ENCODE assay signal across 17 cellular contexts in genomic region chr16:10356870-10357842, GRCh38.
"Had no signal": no experiment of that assay in that cellular context is flagged by ENCODE, and none has a peak within 500 bp of the region (broad histone marks: within the 10 kb centered on the region; RNA-seq: fewer than 3 reads in every experiment).

No MANE protein-coding gene starts in this region.

- H3K79me2 ChIP-seq: parathyroid adenoma had no signal

- H3K36me3 ChIP-seq: cardiac muscle cell, esophagus muscularis mucosa, heart right ventricle, neutrophil, sigmoid colon, spleen had no signal

- H3K4me3 ChIP-seq: cardiac muscle cell, esophagus muscularis mucosa, heart right ventricle, sigmoid colon, spleen had no signal

- H3K4me1 ChIP-seq: esophagus muscularis mucosa, heart right ventricle, parathyroid adenoma, sigmoid colon had no signal

- H3K9ac ChIP-seq: parathyroid adenoma had no signal

- H3K27me3 ChIP-seq: cardiac muscle cell, heart right ventricle, neutrophil, sigmoid colon, spleen had no signal

- ATAC-seq: activated CD4-positive, alpha-beta T cell treated with anti-CD3 and anti-CD28 coated beads for 36 hours; heart right ventricle; naive thymus-derived CD8-positive, alpha-beta T cell; stimulated activated naive B cell treated with anti-CD40 and anti-IgM and Interleukin-4, amounts not matched to agents 10 μg/mL and 1 μg/mL and 100 μg/mL, for 72 hours; WTC11 had no signal

- DNase-seq: activated CD4-positive, alpha-beta memory T cell treated with anti-CD3 and anti-CD28 coated beads for 36 hours; activated CD4-positive, alpha-beta T cell treated with anti-CD3 and anti-CD28 coated beads for 36 hours; activated naive CD8-positive, alpha-beta T cell treated with anti-CD3 and anti-CD28 coated beads for 36 hours; activated T-cell treated with anti-CD3 and anti-CD28 coated beads for 4 hours; amniotic stem cell; effector CD8-positive, alpha-beta T cell; heart right ventricle; mesenchymal stem cell; naive thymus-derived CD8-positive, alpha-beta T cell; sigmoid colon; spleen; stimulated activated naive B cell treated with anti-CD40 and anti-IgM and Interleukin-4, amounts not matched to agents 10 μg/mL and 1 μg/mL and 100 μg/mL, for 72 hours had no signal

- H3K27ac ChIP-seq: cardiac muscle cell, esophagus muscularis mucosa, heart right ventricle, neutrophil, parathyroid adenoma, sigmoid colon, spleen had no signal

- H2AFZ ChIP-seq: parathyroid adenoma had no signal

- H3K9me3 ChIP-seq: esophagus muscularis mucosa, neutrophil, sigmoid colon had no signal
